8 cellular contexts compared by ENCODE assay signal in the genomic region with DNA sequence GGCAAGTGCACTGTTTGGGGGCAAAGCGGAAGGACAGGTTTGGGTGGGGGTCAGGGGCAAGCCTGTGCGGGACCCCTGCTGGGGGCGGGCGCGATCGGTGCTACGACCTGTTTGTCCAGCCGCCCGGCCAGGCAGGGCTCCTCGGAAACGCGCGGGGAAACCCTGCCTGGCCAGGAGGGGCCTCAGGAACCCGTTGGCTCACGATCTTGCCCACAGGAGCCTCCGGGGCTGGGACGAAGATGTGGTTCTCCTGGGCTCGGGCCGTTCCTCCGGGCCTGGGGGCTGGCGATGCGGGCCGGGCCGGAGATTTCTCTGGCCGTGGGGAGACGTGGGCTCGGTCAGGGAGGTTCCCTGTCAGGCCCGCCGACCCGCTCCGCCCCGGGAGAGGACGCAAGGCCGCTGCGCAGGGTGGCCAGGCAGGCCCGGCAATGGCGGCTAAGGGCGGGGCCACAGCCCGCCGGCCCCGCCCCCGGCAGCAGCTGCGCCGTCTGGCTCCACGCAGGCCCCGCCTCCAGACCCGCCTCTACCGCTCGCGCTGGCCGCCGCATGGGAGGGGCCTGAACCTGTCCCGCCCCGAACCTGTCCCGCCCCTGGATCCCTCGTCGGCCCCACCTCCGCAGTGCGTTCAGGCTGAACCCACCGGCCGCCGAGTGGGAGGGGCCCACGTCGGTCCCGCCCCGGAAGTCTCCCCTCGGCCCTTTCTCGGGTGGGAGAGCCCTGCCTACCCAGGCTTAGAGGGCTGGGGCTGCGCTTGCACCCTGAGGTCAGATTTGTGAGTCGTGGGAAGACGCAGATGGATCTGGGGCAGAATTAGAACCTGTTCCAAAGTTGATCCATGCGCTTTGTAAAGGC. TPM values are rescaled to one million over a fixed set of nuclear protein-coding genes. Genes with fewer than 3 reads are reported as not detected.
A peak's percentile ranks its signal among the peaks of the same experiment; 100 is the strongest.
DNase-seq lines count a peak whose midpoint lies in the region; ATAC-seq and TF ChIP-seq lines count a peak whose summit lies in the region.

A gene with protein sequence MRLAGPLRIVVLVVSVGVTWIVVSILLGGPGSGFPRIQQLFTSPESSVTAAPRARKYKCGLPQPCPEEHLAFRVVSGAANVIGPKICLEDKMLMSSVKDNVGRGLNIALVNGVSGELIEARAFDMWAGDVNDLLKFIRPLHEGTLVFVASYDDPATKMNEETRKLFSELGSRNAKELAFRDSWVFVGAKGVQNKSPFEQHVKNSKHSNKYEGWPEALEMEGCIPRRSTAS (minus strand): TSS at position 430 of the 852 bp plus-strand sequence. CDS start 460 bp downstream, outside the sequence.

- ATAC-seq in GM21526 (IDR thresholded peaks at IDR 0.05; ENCODE audit: low FRiP score, unreplicated experiment) = peak; percentile 80
- peak; percentile 96 for ATAC-seq in IMR-90 (ENCODE audit: low read depth)

- peak within 1 kb of the TSS; percentile 68 for H3K14ac ChIP-seq in IMR-90 (replicated peaks; ENCODE audit: low read depth, low read length)

- H3K56ac ChIP-seq in IMR-90 (ENCODE audit: extremely low read depth, insufficient read depth, low read length) = peak within 1 kb of the TSS; percentile 71; the same call in 1 of the 2 replicates

- H3K23ac ChIP-seq in IMR-90 (ENCODE audit: low read depth, low read length) = peak within 1 kb of the TSS; percentile 78

- 35% methylated on average over 24 of the region's 72 CpGs; no CpG with 5 or more reads in 1 of the 2 experiments for WGBS in IMR-90 (ENCODE audit: extremely low coverage in 2 of 2, insufficient read length in 1 of 2), 2 experiments

- H3K9me3 ChIP-seq in IMR-90 (ENCODE audit: control insufficient read depth, insufficient read depth, low read length) (no peaks in the 10 kb centered on the region), OCI-LY3 (ENCODE audit: insufficient read depth, low read length) (no peaks in the 10 kb centered on the region)

- peaks cover 8 to 12% of the 10 kb centered on the region in 2 experiments; a peak in 2 of 4 replicates for H3K79me1 ChIP-seq in IMR-90 (ENCODE audit: low read depth in 1 of 2, low read length in 2 of 2)

- no peak within 1 kb of the TSS for H2BK20ac ChIP-seq in IMR-90 (ENCODE audit: low read depth, low read length)

- peak within 1 kb of the TSS; percentile 80 for H2BK5ac ChIP-seq in IMR-90 (ENCODE audit: low read depth, low read length, poor library complexity, severe bottlenecking)

- H3K9ac ChIP-seq in IMR-90 (ENCODE audit: low read depth, low read length) = peak within 1 kb of the TSS; percentile 79
- H3K9ac ChIP-seq in OCI-LY3 (ENCODE audit: low read length) = peak within 1 kb of the TSS; percentile 90

- H4K91ac ChIP-seq in IMR-90 (ENCODE audit: insufficient read depth, low read depth, low read length) = peak within 1 kb of the TSS; percentile 73

- peak within 1 kb of the TSS; percentile 81 for H2AK5ac ChIP-seq in IMR-90 (ENCODE audit: low read depth, low read length)

- H3K4me2 ChIP-seq in IMR-90 (ENCODE audit: low read depth, low read length) (peak within 1 kb of the TSS; percentile 94), OCI-LY3 (ENCODE audit: low read length) (peak within 1 kb of the TSS; percentile 98)

- TF ChIP-seq POLR2A in IMR-90 (IDR thresholded peaks at IDR 0.05; ENCODE audit: low read depth, low read length) = peak; percentile 71; the same call in 1 of the 2 replicates

- H3K9me1 ChIP-seq in IMR-90 (ENCODE audit: insufficient read depth, low read length) = peaks cover 3% of the 10 kb centered on the region

- peak within 1 kb of the TSS; percentile 40 to 83; a peak in 3 of 4 replicates for H4K8ac ChIP-seq in IMR-90 (ENCODE audit: low read depth in 2 of 2, low read length in 2 of 2)

- H4K5ac ChIP-seq in IMR-90 (ENCODE audit: low read depth, low read length) = peak within 1 kb of the TSS; percentile 27

- DNase-seq in DMS 273 treated with DMSO at 0.1 percent for 48 hours (lab: John Stamatoyannopoulos, UW) (peak; percentile 78), IMR-90 (peak; percentile 85), activated T-cell treated with anti-CD3 and anti-CD28 coated beads for 1 hour (ENCODE audit: low read depth) (peak; percentile 89), epithelial cell of prostate (ENCODE audit: low read depth, low spot score) (no peak), mucosa of gallbladder (ENCODE audit: low spot score) (peak; percentile 93)
- peak; percentile 80 to 86 for DNase-seq in stimulated activated CD8-positive, alpha-beta memory T cell treated with anti-CD3 and anti-CD28 coated beads, Interleukin-4, amount 100 ng/mL, for 1 hour (ENCODE audit: low read depth in 2 of 2, low spot score in 1 of 2)

- H3K27me3 ChIP-seq in IMR-90 (ENCODE audit: control insufficient read depth, insufficient read depth, low read length) (no peaks in the 10 kb centered on the region), OCI-LY3 (ENCODE audit: low read depth, low read length) (no peaks in the 10 kb centered on the region)

- intact Hi-C loops in IMR-90 (cut with micrococcal nuclease) = loop anchor here (2.0 kb wide), 2 partner anchors 25 to 31 kb away; a partner anchor contains a TSS

- TF ChIP-seq RAD21 in IMR-90 (IDR thresholded peaks at IDR 0.05; ENCODE audit: low read length) = no peak

- in situ Hi-C loops in IMR-90 (cut with MboI; ENCODE audit: low sequenced_read_pairs) = no loop called here

- H3K4me1 ChIP-seq in IMR-90 (ENCODE audit: control insufficient read depth, insufficient read depth, low read length) = peaks cover 8% of the 10 kb centered on the region; the same call in 1 of the 2 replicates
- H3K4me1 ChIP-seq in OCI-LY3 (ENCODE audit: low read length) = peaks cover 9% of the 10 kb centered on the region

- peak within 1 kb of the TSS; percentile 62 for H3K4ac ChIP-seq in IMR-90 (ENCODE audit: low read depth, low read length)

- H3K36me3 ChIP-seq in IMR-90 (ENCODE audit: control insufficient read depth, insufficient read depth, low read length) = no peaks in the 10 kb centered on the region; the same call in 1 of the 2 replicates
- no peaks in the 10 kb centered on the region for H3K36me3 ChIP-seq in OCI-LY3 (replicated peaks; ENCODE audit: low read depth, low read length)

- no peak within 1 kb of the TSS for H2BK15ac ChIP-seq in IMR-90 (ENCODE audit: low read depth, low read length)

- H2AFZ ChIP-seq in IMR-90 (replicated peaks; ENCODE audit: low read length, poor library complexity) (peak within 1 kb of the TSS; percentile 85), OCI-LY3 (ENCODE audit: low read depth, low read length) (peak within 1 kb of the TSS; percentile 97)

- no peak for TF ChIP-seq CTCF in IMR-90 (conservative IDR thresholded peaks at IDR 0.05; ENCODE audit: low read depth, low read length)
- no peak for TF ChIP-seq CTCF in OCI-LY3 (IDR thresholded peaks at IDR 0.05; ENCODE audit: low read depth, low read length)

- dilution Hi-C loops in IMR-90 (cut with HindIII; ENCODE audit: low sequenced_read_pairs, unreplicated experiment) = no loop called here

- H3K4me3 ChIP-seq in IMR-90 (ENCODE audit: insufficient read depth, low read depth, low read length) (peak within 1 kb of the TSS; percentile 87), OCI-LY3 (ENCODE audit: low read length) (peak within 1 kb of the TSS; percentile 98)

- H4K20me1 ChIP-seq in IMR-90 (ENCODE audit: insufficient read depth, low read length) (no peaks in the 10 kb centered on the region), OCI-LY3 (ENCODE audit: insufficient read depth, low read length) (no peaks in the 10 kb centered on the region)

- H2BK120ac ChIP-seq in IMR-90 (ENCODE audit: low read depth, low read length) = no peak within 1 kb of the TSS

- POLR2A ChIA-PET in IMR-90 (lab: Charles Lee; ENCODE audit: unreplicated experiment) = interaction anchor here (0.7 kb wide), 1 partner anchor 19 kb away, joined by 3 read pairs; no protein-coding TSS in a partner anchor

- peak within 1 kb of the TSS; percentile 90 for H2AK9ac ChIP-seq in IMR-90 (replicated peaks; ENCODE audit: low read depth, low read length, poor library complexity)

- CTCF ChIA-PET in IMR-90 (lab: Yijun Ruan, JAX) = no interaction called here

- no TSS peak for BruUV-seq in IMR-90 (replicated peaks; lab: Mats Ljungman, UMichigan)

- H3K27ac ChIP-seq in IMR-90 (ENCODE audit: insufficient read depth, low read length) = peak within 1 kb of the TSS; percentile 91
- peak within 1 kb of the TSS; percentile 47; the same call in 1 of the 2 replicates for H3K27ac ChIP-seq in OCI-LY3 (ENCODE audit: low read length)
- H3K27ac ChIP-seq in epithelial cell of prostate = peak within 1 kb of the TSS; percentile 51

- H3K79me2 ChIP-seq in OCI-LY3 (ENCODE audit: low read length) = peaks cover 7% of the 10 kb centered on the region; the same call in 1 of the 2 replicates

- peak within 1 kb of the TSS; percentile 45 for H3K18ac ChIP-seq in IMR-90 (ENCODE audit: low read depth, low read length)

TF ChIP-seq in IMR-90, 13 proteins besides CTCF, POLR2A, EP300 and RAD21:
- TF ChIP-seq NFE2L2 (IDR thresholded peaks at IDR 0.05; ENCODE audit: low read depth, low read length) (no peak), MXI1 (IDR thresholded peaks at IDR 0.05; ENCODE audit: borderline replicate concordance, low read depth, low read length) (0 out of 2 replicates have a peak, but pooled peaks have one; percentile 5)

RNA-seq across cellular contexts. Expression of the gene that starts here (rescaled TPM):
- total RNA-seq in IMR-90 (2012; rRNA removed) = 14.0 and 15.0 TPM in 2 replicates
- polyA plus RNA-seq in IMR-90 (2012; rRNA removed) = 47.2 and 52.0 TPM in 2 replicates
- polyA plus RNA-seq in IMR-90 (2012; cell fraction: cytosol; rRNA removed) = 35.3 and 65.1 TPM in 2 replicates
- polyA plus RNA-seq in IMR-90 (2012; cell fraction: nucleus; rRNA removed; ENCODE audit: low replicate concordance) = 99.5 and 206 TPM in 2 replicates
- total RNA-seq in mucosa of gallbladder = 75.3 TPM
